Comparison of ENCODE assay signal across 16 cellular contexts in the genomic region with DNA sequence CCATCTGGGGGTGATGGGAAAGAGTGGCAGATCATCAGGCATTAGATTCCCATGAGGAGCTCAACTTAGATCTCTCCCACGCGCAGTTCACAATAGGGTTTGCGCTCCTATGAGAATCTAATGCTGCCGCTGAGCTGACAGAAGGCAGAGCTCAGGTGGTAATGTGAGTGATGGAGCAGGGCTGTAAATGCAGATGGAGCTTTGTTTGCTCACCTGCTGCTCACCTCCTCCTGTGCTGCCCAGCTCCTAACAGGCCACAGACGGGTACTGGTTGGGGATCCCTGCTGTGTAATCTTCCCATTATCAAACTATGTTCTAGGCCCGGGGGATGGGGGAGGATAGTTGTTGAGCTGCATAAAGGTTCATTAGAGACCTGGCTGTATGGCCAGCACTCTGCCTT. TPM values are rescaled to one million over a fixed set of nuclear protein-coding genes. Genes with fewer than 3 reads are reported as not detected.
DNase-seq lines count a peak whose midpoint lies in the region; FAIRE-seq and TF ChIP-seq lines count a peak whose summit lies in the region.
"Had no signal": no experiment of that assay in that cellular context is flagged by ENCODE, and none has a peak within 500 bp of the region (broad histone marks: within the 10 kb centered on the region; RNA-seq: fewer than 3 reads in every experiment).

No MANE protein-coding gene starts in this region.

- no peak overlapping the region for H3K4ac ChIP-seq in neuronal stem cell (ENCODE audit: low read length)

- peaks cover 1 to 4% of the 10 kb centered on the region in 2 donors for H3K4me1 ChIP-seq in neuronal stem cell (ENCODE audit: control insufficient read depth in 2 of 2, insufficient read depth in 1 of 2, low read depth in 1 of 2, low read length in 2 of 2)
- H3K4me1 ChIP-seq in uterus, result no peaks in the 10 kb centered on the region
- H3K4me1 ChIP-seq: prostate gland had no signal

- peak overlapping the region; percentile 40 for H4K91ac ChIP-seq in neuronal stem cell (ENCODE audit: low read depth, low read length, poor library complexity)

- H2AFZ ChIP-seq in neuronal stem cell (ENCODE audit: low read length), result no peak overlapping the region
- H2AFZ ChIP-seq: GM23248 had no signal

- no peak for TF ChIP-seq POLR2A in uterus (IDR thresholded peaks at IDR 0.05)
- TF ChIP-seq POLR2A in GM12891 (IDR thresholded peaks at IDR 0.05; ENCODE audit: low read depth, low read length), result no peak

- intact Hi-C loops in uterus (cut with DNase I; ENCODE audit: low total_unique reads), result no loop called here

- no peak overlapping the region for H3K14ac ChIP-seq in neuronal stem cell (ENCODE audit: low read length)

- H3K27ac ChIP-seq in neuronal stem cell (replicated peaks; ENCODE audit: low read length) (no peak overlapping the region), uterus (no peak overlapping the region)
- H3K27ac ChIP-seq: colonic mucosa, gastrocnemius medialis, GM23248, prostate gland had no signal

- no peak overlapping the region for H3K9ac ChIP-seq in neuronal stem cell (ENCODE audit: low read depth, low read length, poor library complexity)
- H3K9ac ChIP-seq: GM23248 had no signal

- H2BK12ac ChIP-seq in neuronal stem cell (ENCODE audit: low read length), result no peak overlapping the region

- no peaks in the 10 kb centered on the region for H3K79me1 ChIP-seq in neuronal stem cell (ENCODE audit: low read depth, low read length)

- H2AK5ac ChIP-seq in neuronal stem cell (ENCODE audit: low read depth, low read length), result no peak overlapping the region

- no CpG with 5 or more reads among the region's 6 CpGs for WGBS in neuronal stem cell (ENCODE audit: extremely low coverage in 2 of 2, insufficient read length in 2 of 2, insufficient replicate concordance in 1 of 2), 2 donors

- H4K8ac ChIP-seq in neuronal stem cell (ENCODE audit: low read depth, low read length), result no peak overlapping the region

- no peak overlapping the region for H2BK120ac ChIP-seq in neuronal stem cell (ENCODE audit: low read depth, low read length)

- H2BK5ac ChIP-seq in neuronal stem cell (ENCODE audit: low read length), result no peak overlapping the region

- no peak overlapping the region for H3K4me3 ChIP-seq in neuronal stem cell (ENCODE audit: low read length in 2 of 2)
- no peak overlapping the region for H3K4me3 ChIP-seq in uterus
- H3K4me3 ChIP-seq: colonic mucosa, gastrocnemius medialis, GM23248, prostate gland had no signal

- TF ChIP-seq CTCF in uterus (IDR thresholded peaks at IDR 0.05), result no peak

- no peak overlapping the region for H3K23ac ChIP-seq in neuronal stem cell (ENCODE audit: low read depth, low read length, poor library complexity)

- H2BK15ac ChIP-seq in neuronal stem cell (ENCODE audit: low read length), result no peak overlapping the region

- no peak for FAIRE-seq in GM12891 (lab: Jason Lieb, UNC)
- FAIRE-seq: RCC 7860 had no signal

- H3K18ac ChIP-seq in neuronal stem cell (ENCODE audit: low read length), result no peak overlapping the region

- H3K36me3 ChIP-seq in neuronal stem cell (replicated peaks in 1 of 2; ENCODE audit: control insufficient read depth in 2 of 2, insufficient read depth in 2 of 2, low read length in 2 of 2) (no peaks in the 10 kb centered on the region), uterus (no peaks in the 10 kb centered on the region)
- H3K36me3 ChIP-seq: colonic mucosa, gastrocnemius medialis, prostate gland had no signal

- no peak overlapping the region for H3K4me2 ChIP-seq in neuronal stem cell (ENCODE audit: insufficient read depth, low read length, poor library complexity, severe bottlenecking)

- H3K27me3 ChIP-seq in neuronal stem cell (ENCODE audit: control insufficient read depth in 3 of 3, insufficient read depth in 3 of 3, low read depth in 1 of 3, low read length in 3 of 3) (peaks cover 0 to 17% (median 0%) of the 10 kb centered on the region in 3 experiments), uterus (no peaks in the 10 kb centered on the region)
- H3K27me3 ChIP-seq: colonic mucosa, gastrocnemius medialis had no signal

- no peaks in the 10 kb centered on the region for H3K9me3 ChIP-seq in neuronal stem cell (replicated peaks in 1 of 2; ENCODE audit: control insufficient read depth in 2 of 2, insufficient read depth in 1 of 2, low read depth in 1 of 2, low read length in 2 of 2)
- no peaks in the 10 kb centered on the region for H3K9me3 ChIP-seq in uterus
- H3K9me3 ChIP-seq: colonic mucosa, gastrocnemius medialis, prostate gland had no signal

- DNase-seq in NCI-H1092 (lab: John Stamatoyannopoulos, UW), result peak; percentile 50
- peak; percentile 92 to 99 for DNase-seq in NCI-H2081 (lab: John Stamatoyannopoulos, UW)
- DNase-seq in NCI-H748 treated with DMSO at 0.1 percent for 48 hours (lab: John Stamatoyannopoulos, UW), result peak; percentile 95
- DNase-seq in neuronal stem cell (ENCODE audit: low spot score), result no peak
- DNase-seq in uterus, result no peak
- no peak for DNase-seq in activated CD4-positive, CD25-positive, alpha-beta regulatory T cell (lab: John Stamatoyannopoulos, UW)
- DNase-seq in GM12891 (ENCODE audit: insufficient read length, low spot score), result no peak
- DNase-seq: activated CD8-positive, alpha-beta memory T cell treated with anti-CD3 and anti-CD28 coated beads, Interleukin-2, amount 50 U/mL, for 4 hours; activated naive CD4-positive, alpha-beta T cell treated with anti-CD3 and anti-CD28 coated beads for 36 hours; colonic mucosa; gastrocnemius medialis; GM23248; Karpas-422; NCI-H446 treated with DMSO at 0.1 percent for 48 hours had no signal

TF ChIP-seq in GM12891, 5 proteins besides CTCF, POLR2A, EP300 and RAD21:
- no peak for TF ChIP-seq POU2F2 (IDR thresholded peaks at IDR 0.05; ENCODE audit: low read depth, low read length)
- TF ChIP-seq TAF1 (IDR thresholded peaks at IDR 0.05; ENCODE audit: low read depth, low read length), result no peak
TF ChIP-seq in GM12891: peak in this region for 0.

RNA-seq across cellular contexts. Expression of gene UGCG, which starts 58.4 kb away (rescaled TPM):
- 22.3 TPM for polyA plus RNA-seq in neuronal stem cell (2013, experiment 1 of 2)
- 22.8 TPM for polyA plus RNA-seq in neuronal stem cell (2013, experiment 2 of 2)
- total RNA-seq in uterus, result 10 to 100 TPM; 12.3 to 75.1 (median 34.5) TPM
- 33.7 TPM for polyA plus RNA-seq in GM12891 (2012; ENCODE audit: low read depth, missing spikeins)

Comparison
In these comparisons a context has a peak if more than half of its experiments do, and no peak if none do; other contexts are left out.
1. DNase-seq: peak in NCI-H1092 (single experiment), NCI-H2081 (2 of 2) and NCI-H748 treated with DMSO at 0.1 percent for 48 hours (single experiment); none in neuronal stem cell (single experiment), uterus (0 of 2), activated CD4-positive, CD25-positive, alpha-beta regulatory T cell (0 of 4) and GM12891 (single experiment).